In the genomic region with DNA sequence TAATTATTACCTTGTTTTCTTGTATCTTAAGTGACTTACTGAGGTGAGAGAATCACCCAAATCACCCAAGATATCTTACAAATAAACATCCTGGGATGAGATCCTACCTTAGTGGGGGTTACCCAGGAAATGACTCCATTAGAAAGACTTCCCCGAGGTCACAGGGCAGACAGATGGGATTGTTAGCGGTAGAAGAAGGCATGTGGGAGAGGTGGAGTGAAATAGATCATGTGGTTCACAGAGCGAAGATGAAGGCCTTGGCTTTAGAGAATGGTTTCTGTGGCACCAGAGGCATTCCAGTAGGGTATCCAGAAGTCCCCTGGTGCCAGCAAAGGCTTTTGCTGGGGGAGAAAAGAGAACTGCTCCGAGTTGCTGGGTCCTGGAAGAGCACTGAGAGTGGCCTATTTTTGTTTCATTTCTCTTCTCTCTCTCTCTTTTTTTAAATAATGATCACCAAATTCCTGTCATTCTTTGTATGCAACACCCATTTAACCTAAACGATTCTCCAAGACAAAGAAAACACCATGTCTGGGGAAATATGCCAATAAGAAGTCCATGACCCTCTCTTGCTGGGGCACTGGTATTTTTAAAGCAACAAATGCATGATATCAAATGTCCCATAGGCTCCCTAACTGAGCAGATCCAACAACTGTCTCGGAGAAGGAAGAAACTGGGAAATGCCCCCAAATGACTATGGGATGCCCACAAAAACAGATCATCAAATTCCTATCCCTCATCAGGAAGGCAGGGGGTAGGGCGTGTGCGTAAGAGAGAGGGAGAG, we compare ENCODE assay signal across 18 cellular contexts.
DNase-seq lines count a peak whose midpoint lies in the region; ATAC-seq, FAIRE-seq and TF ChIP-seq lines count a peak whose summit lies in the region.
"Had no signal": no experiment of that assay in that cellular context is flagged by ENCODE, and none has a peak within 500 bp of the region (broad histone marks: within the 10 kb centered on the region; RNA-seq: fewer than 3 reads in every experiment).

No MANE protein-coding gene starts in this region.

- H3K9me3 ChIP-seq in mesenchymal stem cell (ENCODE audit: control insufficient read depth, low read length) (no peaks in the 10 kb centered on the region), ovary (no peaks in the 10 kb centered on the region), psoas muscle (no peaks in the 10 kb centered on the region)
- H3K9me3 ChIP-seq: esophagus muscularis mucosa had no signal

- 59% methylated on average over 8 of the region's 8 CpGs for WGBS in mesenchymal stem cell
- 55 to 66% (median 55%) methylated on average over 8 of the region's 8 CpGs for WGBS in ovary, 3 donors
- WGBS in psoas muscle, 3 donors, result 37 to 61% (median 45%) methylated on average over 8 of the region's 8 CpGs

- no peak for FAIRE-seq in HTR-8/SVneo (lab: Jason Lieb, UNC)

- peak overlapping the region in 1 of 2 experiments; percentile 43 for H3K4ac ChIP-seq in mesenchymal stem cell (ENCODE audit: low read depth in 1 of 2, low read length in 2 of 2)

- no peak overlapping the region for H3K4me3 ChIP-seq in cardiac fibroblast (replicated peaks in 1 of 2; ENCODE audit: low read depth in 2 of 2, low read length in 2 of 2)
- H3K4me3 ChIP-seq in mesenchymal stem cell (ENCODE audit: insufficient read depth in 1 of 2, low read depth in 1 of 2, low read length in 2 of 2), result no peak overlapping the region
- no peak overlapping the region for H3K4me3 ChIP-seq in ovary
- H3K4me3 ChIP-seq in psoas muscle, result no peak overlapping the region
- H3K4me3 ChIP-seq: esophagus muscularis mucosa had no signal

- peaks cover 13% of the 10 kb centered on the region for H3K4me1 ChIP-seq in mesenchymal stem cell (ENCODE audit: control insufficient read depth, insufficient read depth, low read depth, low read length)
- peaks cover 8% of the 10 kb centered on the region for H3K4me1 ChIP-seq in ovary (ENCODE audit: insufficient read depth)
- H3K4me1 ChIP-seq in psoas muscle, result no peaks in the 10 kb centered on the region
- H3K4me1 ChIP-seq: esophagus muscularis mucosa had no signal

- intact Hi-C loops in ovary (cut with DNase I) (no loop called here), psoas muscle (cut with DNase I) (loop anchor here in 1 of 2 donors (5.0 kb wide), 1 partner anchor 48 kb away; no protein-coding TSS in a partner anchor)

- peak overlapping the region; percentile 30 for H4K8ac ChIP-seq in mesenchymal stem cell (ENCODE audit: low read length)

- DNase-seq in AG08395 (ENCODE audit: low spot score) (peak; percentile 9), HTR-8/SVneo (ENCODE audit: insufficient read length, low spot score) (peak; percentile 45), cardiac fibroblast (ENCODE audit: low read depth in 2 of 2) (peak; percentile 51 to 89), mesenchymal stem cell (peak; percentile 29), ovary (no peak), NCI-H1105 (lab: John Stamatoyannopoulos, UW) (no peak), psoas muscle (no peak)
- DNase-seq in effector CD4-positive, alpha-beta T cell, result no peak
- DNase-seq: activated CD4-positive, alpha-beta T cell treated with anti-CD3 and anti-CD28 coated beads for 36 hours; activated T-cell treated with anti-CD3 and anti-CD28 coated beads, Interleukin-2, amount 50 U/mL, for 1 hour; cortex of kidney; DMS79; NCI-H1694; NCI-H524; occipital lobe; T-helper 17 cell had no signal

- H3K14ac ChIP-seq in mesenchymal stem cell (ENCODE audit: low read length in 2 of 2), result peak overlapping the region in 1 of 2 experiments; percentile 53

- no peak overlapping the region for H2BK15ac ChIP-seq in mesenchymal stem cell (ENCODE audit: low read depth, poor library complexity, severe bottlenecking)

- H3K27me3 ChIP-seq in mesenchymal stem cell (ENCODE audit: control insufficient read depth in 1 of 2, insufficient read depth in 1 of 2, low read length in 2 of 2) (no peaks in the 10 kb centered on the region), ovary (no peaks in the 10 kb centered on the region), psoas muscle (ENCODE audit: insufficient read depth in 3 of 3, low read length in 2 of 3) (no peaks in the 10 kb centered on the region)
- H3K27me3 ChIP-seq: esophagus muscularis mucosa had no signal

- TF ChIP-seq CTCF in cardiac fibroblast (IDR thresholded peaks at IDR 0.05; ENCODE audit: low read depth, low read length) (no peak), ovary (IDR thresholded peaks at IDR 0.05) (no peak), psoas muscle (IDR thresholded peaks at IDR 0.05) (no peak)

- no peaks in the 10 kb centered on the region for H3K36me3 ChIP-seq in mesenchymal stem cell (ENCODE audit: control insufficient read depth in 1 of 2, insufficient read depth in 2 of 2, low read depth in 1 of 2, low read length in 2 of 2)
- no peaks in the 10 kb centered on the region for H3K36me3 ChIP-seq in ovary
- H3K36me3 ChIP-seq in psoas muscle (ENCODE audit: insufficient read depth in 1 of 2, low read depth in 1 of 2), result no peaks in the 10 kb centered on the region
- H3K36me3 ChIP-seq: esophagus muscularis mucosa had no signal

- H3K18ac ChIP-seq in mesenchymal stem cell (ENCODE audit: low read depth in 1 of 2, low read length in 2 of 2), result peak overlapping the region; percentile 26 to 47

- TF ChIP-seq POLR2A in ovary (IDR thresholded peaks at IDR 0.05), result no peak

- H3K4me2 ChIP-seq in mesenchymal stem cell (ENCODE audit: low read length, poor library complexity, severe bottlenecking), result no peak overlapping the region

- peak overlapping the region; percentile 90 for H2BK5ac ChIP-seq in mesenchymal stem cell (ENCODE audit: low read depth, low read length, poor library complexity, severe bottlenecking)

- H3K23ac ChIP-seq in mesenchymal stem cell (ENCODE audit: low read length in 2 of 2), result no peak overlapping the region

- ATAC-seq in psoas muscle, result no peak
- ATAC-seq: activated CD4-positive, alpha-beta T cell treated with anti-CD3 and anti-CD28 coated beads for 36 hours; Panc1; T-helper 17 cell had no signal

- no peaks in the 10 kb centered on the region for H3K79me1 ChIP-seq in mesenchymal stem cell (replicated peaks; ENCODE audit: low read length, poor library complexity, severe bottlenecking)

- no peak for TF ChIP-seq EP300 in ovary (IDR thresholded peaks at IDR 0.05)

- no peak overlapping the region for H2AFZ ChIP-seq in mesenchymal stem cell (ENCODE audit: low read depth, low read length)

- no peak overlapping the region for H4K91ac ChIP-seq in mesenchymal stem cell (ENCODE audit: low read length)

- H3K9ac ChIP-seq in mesenchymal stem cell (ENCODE audit: low read length), result no peak overlapping the region

- H2BK12ac ChIP-seq in mesenchymal stem cell (ENCODE audit: low read length in 2 of 2), result peak overlapping the region; percentile 53 to 90

- peak overlapping the region; percentile 72 for H2AK5ac ChIP-seq in mesenchymal stem cell (ENCODE audit: low read length, severe bottlenecking)

- peak overlapping the region; percentile 97 for H3K27ac ChIP-seq in mesenchymal stem cell (ENCODE audit: low read length, poor library complexity, severe bottlenecking)
- H3K27ac ChIP-seq in ovary, result no peak overlapping the region
- H3K27ac ChIP-seq in psoas muscle, result no peak overlapping the region
- H3K27ac ChIP-seq: esophagus muscularis mucosa had no signal

- H2BK120ac ChIP-seq in mesenchymal stem cell (ENCODE audit: low read depth, low read length), result no peak overlapping the region

Comparison
In these comparisons a context has a peak if more than half of its experiments do, and no peak if none do; other contexts are left out.
1. DNase-seq: peak in AG08395 (single experiment), HTR-8/SVneo (single experiment), cardiac fibroblast (2 of 2) and mesenchymal stem cell (single experiment); none in ovary (0 of 5), NCI-H1105 (single experiment), psoas muscle (0 of 2) and effector CD4-positive, alpha-beta T cell (single experiment).